In genomic region chr10:124122211-124122610, GRCh38 we compare ENCODE assay signal across 1 cellular context.
TF ChIP-seq lines count a peak whose summit lies in the region.

No MANE protein-coding gene starts in this region.

TF ChIP-seq in H1, 55 proteins besides CTCF, POLR2A, EP300 and RAD21:
- TF ChIP-seq NANOG (IDR thresholded peaks at IDR 0.05; ENCODE audit: insufficient read depth, low read depth, low read length, poor library complexity, severe bottlenecking), result no peak
- TF ChIP-seq FOSL1 (IDR thresholded peaks at IDR 0.05; ENCODE audit: insufficient read depth, low read depth, low read length), result no peak
- TF ChIP-seq CHD7 (IDR thresholded peaks at IDR 0.05; ENCODE audit: insufficient replicate concordance, low read length), result no peak
- no peak for TF ChIP-seq PHF8 (conservative IDR thresholded peaks at IDR 0.05; ENCODE audit: low read depth, low read length)
- TF ChIP-seq SIRT6 (IDR thresholded peaks at IDR 0.05; ENCODE audit: low read length), result no peak
- no peak for TF ChIP-seq MAX (IDR thresholded peaks at IDR 0.05)
- no peak for TF ChIP-seq BCL11A (IDR thresholded peaks at IDR 0.05; ENCODE audit: low read depth in 2 of 2, low read length in 2 of 2)
- TF ChIP-seq CBX5 (IDR thresholded peaks at IDR 0.05; ENCODE audit: low read depth, low read length), result no peak
- TF ChIP-seq KDM1A (IDR thresholded peaks at IDR 0.05; ENCODE audit: borderline replicate concordance, low read length), result no peak
